ENCODE assay signal across 8 cellular contexts in genomic region chr2:24456610-24457556, GRCh38. TPM values are rescaled to one million over a fixed set of nuclear protein-coding genes. Genes with fewer than 3 reads are reported as not detected.
DNase-seq lines count a peak whose midpoint lies in the region; ATAC-seq and TF ChIP-seq lines count a peak whose summit lies in the region.

No MANE protein-coding gene starts in this region.

- TF ChIP-seq CTCF in HFFc6 (IDR thresholded peaks at IDR 0.05) (no peak), WERI-Rb-1 (IDR thresholded peaks at IDR 0.05; ENCODE audit: low read depth, low read length) (no peak)

- no peaks in the 10 kb centered on the region for H3K9me3 Mint-ChIP-seq in HFFc6

- peak overlapping the region; percentile 17; the same call in 1 of the 2 replicates for H3K4me3 Mint-ChIP-seq in HFFc6

- H3K27me3 ChIP-seq in WERI-Rb-1 (ENCODE audit: insufficient read depth, low read depth, severe bottlenecking) = peaks cover 2% of the 10 kb centered on the region

- no peak overlapping the region for H3K27ac Mint-ChIP-seq in HFFc6

- no peaks in the 10 kb centered on the region for H3K36me3 Mint-ChIP-seq in HFFc6 (ENCODE audit: low read depth)

- H3K27me3 Mint-ChIP-seq in HFFc6 (ENCODE audit: insufficient read depth) = peaks cover 4% of the 10 kb centered on the region

- CTCF ChIA-PET in HEK293T (lab: Yijun Ruan, JAX) = no interaction called here

- H3K4me3 ChIP-seq in WERI-Rb-1 (ENCODE audit: low read depth, low read length) = no peak overlapping the region

- H3K27ac ChIP-seq in WERI-Rb-1 = no peak overlapping the region

- POLR2A ChIA-PET in HEK293T (lab: Yijun Ruan, JAX) = interaction anchor here (1.0 kb wide), 1 partner anchor 21 kb away, joined by 4 read pairs; no protein-coding TSS in a partner anchor

- peaks cover 42% of the 10 kb centered on the region for H3K4me1 Mint-ChIP-seq in HFFc6 (ENCODE audit: low read depth)

- intact Hi-C loops in Right ventricle myocardium superior (cut with DNase I) = no loop called here

- DNase-seq in HFFc6 (peak; percentile 65), WERI-Rb-1 (peak; percentile 65), Right ventricle myocardium superior (peak; percentile 81), HEK293T (ENCODE audit: extremely low spot score) (no peak)
- peak; percentile 7 for DNase-seq in stimulated activated CD4-positive, alpha-beta T cell treated with anti-CD3 and anti-CD28 coated beads, Interleukin-4, amount 100 ng/mL, for 1 hour

- no peaks in the 10 kb centered on the region for H3K36me3 ChIP-seq in WERI-Rb-1

- ATAC-seq in Right ventricle myocardium superior (ENCODE audit: poor library complexity) (peak; percentile 91), HG03521 (IDR thresholded peaks at IDR 0.05; ENCODE audit: unreplicated experiment) (no peak), HG02678 (IDR thresholded peaks at IDR 0.05; ENCODE audit: unreplicated experiment) (no peak), HG03457 (IDR thresholded peaks at IDR 0.05; ENCODE audit: unreplicated experiment) (no peak)

- no peaks in the 10 kb centered on the region for H3K9me3 ChIP-seq in WERI-Rb-1 (ENCODE audit: severe bottlenecking)

TF ChIP-seq in HEK293T, 16 proteins besides CTCF, POLR2A, EP300 and RAD21:
- no peak for TF ChIP-seq CTBP1 (IDR thresholded peaks at IDR 0.05; ENCODE audit: borderline replicate concordance)
- no peak for TF ChIP-seq LEF1 (IDR thresholded peaks at IDR 0.05; ENCODE audit: borderline replicate concordance)
- TF ChIP-seq SUZ12 (IDR thresholded peaks at IDR 0.05) = no peak
- TF ChIP-seq ZNF384 (IDR thresholded peaks at IDR 0.05) = no peak
- no peak for TF ChIP-seq SP1 (IDR thresholded peaks at IDR 0.05)
- no peak for TF ChIP-seq BHLHE40 (IDR thresholded peaks at IDR 0.05; ENCODE audit: borderline replicate concordance)
- no peak for TF ChIP-seq FOXA1 (IDR thresholded peaks at IDR 0.05)

RNA-seq across cellular contexts. Expression of gene NCOA1, which starts 34.2 kb away (rescaled TPM):
- total RNA-seq in HFFc6 (2021; fragmentation: NEBNext Ultra II Directional; extraction: Animal tissue kit (Norgen Biotek cat#: 25700)) = 10 to 100 TPM in 4 of 6 experiments, 1 to 10 TPM in 2; 8.6 to 11.2 (median 10.7) TPM
- 32.2 TPM for total RNA-seq in Right ventricle myocardium superior
